In the genomic region with DNA sequence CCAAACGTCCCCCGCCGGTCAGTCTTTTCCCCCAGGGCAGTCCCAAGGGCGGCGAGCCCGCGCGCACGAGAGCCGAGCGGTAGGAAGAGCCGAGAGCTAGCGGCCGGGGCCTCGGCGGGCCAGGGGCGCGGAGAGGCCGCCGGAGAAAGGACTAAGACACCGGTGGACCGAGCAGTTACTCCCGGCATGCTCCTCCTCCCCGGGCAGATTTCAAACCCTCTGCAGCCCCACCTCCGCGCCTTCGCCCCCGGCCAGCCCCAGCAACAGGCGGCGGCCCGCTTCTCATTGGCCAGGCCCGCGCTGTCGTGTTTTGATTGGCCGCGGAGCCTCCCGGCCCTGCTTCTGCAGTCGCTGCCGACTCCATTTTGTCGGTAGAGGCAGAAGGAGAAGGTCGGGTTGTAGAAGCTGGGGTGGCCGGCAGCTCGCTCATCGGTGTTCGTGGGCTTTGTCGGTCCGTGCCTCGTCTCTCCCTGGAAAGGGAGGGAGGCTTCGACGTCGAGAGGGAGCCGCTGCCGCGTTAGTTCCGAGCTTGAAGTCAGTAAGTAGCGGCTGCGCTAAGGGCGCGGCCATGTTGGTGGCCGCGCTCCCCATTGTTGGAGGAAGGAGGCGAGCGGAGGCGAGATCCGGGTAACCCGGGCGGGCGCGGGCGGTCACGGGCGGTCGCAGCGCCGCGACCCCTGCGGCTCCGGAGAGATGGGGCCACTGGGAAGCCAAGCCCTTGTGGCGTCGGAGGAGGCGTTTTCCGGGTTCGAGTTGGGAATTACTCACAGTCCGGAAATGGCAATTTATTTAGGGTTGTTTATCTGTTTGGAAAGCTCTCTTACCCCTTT, we compare ENCODE assay signal across 1 cellular context.
TF ChIP-seq lines count a peak whose summit lies in the region.

A gene with protein sequence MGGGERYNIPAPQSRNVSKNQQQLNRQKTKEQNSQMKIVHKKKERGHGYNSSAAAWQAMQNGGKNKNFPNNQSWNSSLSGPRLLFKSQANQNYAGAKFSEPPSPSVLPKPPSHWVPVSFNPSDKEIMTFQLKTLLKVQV (plus strand): TSS at position 368 of the 830 bp plus-strand sequence. CDS start 1,630 bp downstream, outside the sequence.

TF ChIP-seq in HepG2, 621 proteins besides CTCF, POLR2A, EP300 and RAD21 (continued from another document and continues in another):
- TF ChIP-seq ZNF7 (CRISPR knock-in tag; IDR thresholded peaks at IDR 0.05) (no peak; the same call in 1 of the 2 replicates), MTERF4 (CRISPR knock-in tag; IDR thresholded peaks at IDR 0.05) (peak; percentile 60; the same call in 1 of the 2 replicates), ZNF138 (CRISPR knock-in tag; IDR thresholded peaks at IDR 0.05; ENCODE audit: low read depth) (no peak), MAF1 (CRISPR knock-in tag; IDR thresholded peaks at IDR 0.05; ENCODE audit: borderline replicate concordance) (0 out of 2 replicates have a peak, but pooled peaks have one; percentile 64), FOXO4 (CRISPR knock-in tag; conservative IDR thresholded peaks at IDR 0.05) (no peak), HDAC1 (CRISPR knock-in tag; IDR thresholded peaks at IDR 0.05) (no peak; the same call in 1 of the 2 replicates), GPBP1L1 (CRISPR knock-in tag; IDR thresholded peaks at IDR 0.05) (no peak), JDP2 (CRISPR knock-in tag; IDR thresholded peaks at IDR 0.05; ENCODE audit: borderline replicate concordance) (no peak), KDM4B (CRISPR knock-in tag; IDR thresholded peaks at IDR 0.05) (no peak), ZNF225 (CRISPR knock-in tag; IDR thresholded peaks at IDR 0.05) (0 out of 2 replicates have a peak, but pooled peaks have one; percentile 48), ZNF317 (CRISPR knock-in tag; IDR thresholded peaks at IDR 0.05) (peak; percentile 51; the same call in 1 of the 2 replicates), ZNF746 (CRISPR knock-in tag; IDR thresholded peaks at IDR 0.05) (no peak), JARID2 (CRISPR knock-in tag; IDR thresholded peaks at IDR 0.05; ENCODE audit: insufficient replicate concordance) (peak; percentile 92), ZNF275 (CRISPR knock-in tag; IDR thresholded peaks at IDR 0.05; ENCODE audit: borderline replicate concordance) (0 out of 2 replicates have a peak, but pooled peaks have one; percentile 33), WIZ (CRISPR knock-in tag; IDR thresholded peaks at IDR 0.05) (no peak), SIX1 (CRISPR knock-in tag; IDR thresholded peaks at IDR 0.05; ENCODE audit: borderline replicate concordance) (no peak), ESRRA (CRISPR knock-in tag; IDR thresholded peaks at IDR 0.05; ENCODE audit: low read depth) (no peak), ZNF83 (CRISPR knock-in tag; IDR thresholded peaks at IDR 0.05; ENCODE audit: borderline replicate concordance) (no peak; the same call in 1 of the 2 replicates), KAT7 (CRISPR knock-in tag; IDR thresholded peaks at IDR 0.05; ENCODE audit: borderline replicate concordance) (peak; percentile 94), HMG20A (CRISPR knock-in tag; IDR thresholded peaks at IDR 0.05; ENCODE audit: borderline replicate concordance) (no peak), RNF219 (CRISPR knock-in tag; IDR thresholded peaks at IDR 0.05) (no peak), GABPB1 (CRISPR knock-in tag; IDR thresholded peaks at IDR 0.05) (peak; percentile 79), RFXAP (CRISPR knock-in tag; IDR thresholded peaks at IDR 0.05; ENCODE audit: borderline replicate concordance) (peak; percentile 100), ZNF441 (CRISPR knock-in tag; IDR thresholded peaks at IDR 0.05; ENCODE audit: borderline replicate concordance) (no peak), YEATS2 (CRISPR knock-in tag; IDR thresholded peaks at IDR 0.05; ENCODE audit: borderline replicate concordance) (peak; percentile 82; the same call in 1 of the 2 replicates), FOXK1 (CRISPR knock-in tag; IDR thresholded peaks at IDR 0.05; ENCODE audit: borderline replicate concordance, low read depth) (peak; percentile 78; the same call in 1 of the 2 replicates), RERE (CRISPR knock-in tag; IDR thresholded peaks at IDR 0.05; ENCODE audit: low read depth) (no peak), NR2F6 (IDR thresholded peaks at IDR 0.05) (no peak), NR2F6 (CRISPR knock-in tag; IDR thresholded peaks at IDR 0.05) (no peak), TAF15 (IDR thresholded peaks at IDR 0.05; ENCODE audit: low read depth, low read length, poor library complexity, severe bottlenecking) (peak; percentile 89), MXI1 (IDR thresholded peaks at IDR 0.05; ENCODE audit: borderline replicate concordance, low read depth, low read length) (peak; percentile 95), SATB2 (CRISPR knock-in tag; IDR thresholded peaks at IDR 0.05) (no peak), AHR (CRISPR knock-in tag; IDR thresholded peaks at IDR 0.05) (0 out of 2 replicates have a peak, but pooled peaks have one; percentile 54), ZNF724P (CRISPR knock-in tag; IDR thresholded peaks at IDR 0.05; ENCODE audit: borderline replicate concordance) (peak; percentile 85; the same call in 1 of the 2 replicates), SSRP1 (CRISPR knock-in tag; IDR thresholded peaks at IDR 0.05) (no peak), JUNB (CRISPR knock-in tag; IDR thresholded peaks at IDR 0.05; ENCODE audit: borderline replicate concordance) (no peak; the same call in 1 of the 2 replicates), PCBP2 (optimal IDR thresholded peaks at IDR 0.05; ENCODE audit: low read depth, low read length, poor library complexity, severe bottlenecking) (no peak), ZNF616 (CRISPR knock-in tag; IDR thresholded peaks at IDR 0.05; ENCODE audit: low read depth) (no peak)
- TF ChIP-seq, protein P1, sequence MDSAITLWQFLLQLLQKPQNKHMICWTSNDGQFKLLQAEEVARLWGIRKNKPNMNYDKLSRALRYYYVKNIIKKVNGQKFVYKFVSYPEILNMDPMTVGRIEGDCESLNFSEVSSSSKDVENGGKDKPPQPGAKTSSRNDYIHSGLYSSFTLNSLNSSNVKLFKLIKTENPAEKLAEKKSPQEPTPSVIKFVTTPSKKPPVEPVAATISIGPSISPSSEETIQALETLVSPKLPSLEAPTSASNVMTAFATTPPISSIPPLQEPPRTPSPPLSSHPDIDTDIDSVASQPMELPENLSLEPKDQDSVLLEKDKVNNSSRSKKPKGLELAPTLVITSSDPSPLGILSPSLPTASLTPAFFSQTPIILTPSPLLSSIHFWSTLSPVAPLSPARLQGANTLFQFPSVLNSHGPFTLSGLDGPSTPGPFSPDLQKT (CRISPR knock-in tag; IDR thresholded peaks at IDR 0.05; ENCODE audit: borderline replicate concordance) = no peak
- TF ChIP-seq, protein P2, sequence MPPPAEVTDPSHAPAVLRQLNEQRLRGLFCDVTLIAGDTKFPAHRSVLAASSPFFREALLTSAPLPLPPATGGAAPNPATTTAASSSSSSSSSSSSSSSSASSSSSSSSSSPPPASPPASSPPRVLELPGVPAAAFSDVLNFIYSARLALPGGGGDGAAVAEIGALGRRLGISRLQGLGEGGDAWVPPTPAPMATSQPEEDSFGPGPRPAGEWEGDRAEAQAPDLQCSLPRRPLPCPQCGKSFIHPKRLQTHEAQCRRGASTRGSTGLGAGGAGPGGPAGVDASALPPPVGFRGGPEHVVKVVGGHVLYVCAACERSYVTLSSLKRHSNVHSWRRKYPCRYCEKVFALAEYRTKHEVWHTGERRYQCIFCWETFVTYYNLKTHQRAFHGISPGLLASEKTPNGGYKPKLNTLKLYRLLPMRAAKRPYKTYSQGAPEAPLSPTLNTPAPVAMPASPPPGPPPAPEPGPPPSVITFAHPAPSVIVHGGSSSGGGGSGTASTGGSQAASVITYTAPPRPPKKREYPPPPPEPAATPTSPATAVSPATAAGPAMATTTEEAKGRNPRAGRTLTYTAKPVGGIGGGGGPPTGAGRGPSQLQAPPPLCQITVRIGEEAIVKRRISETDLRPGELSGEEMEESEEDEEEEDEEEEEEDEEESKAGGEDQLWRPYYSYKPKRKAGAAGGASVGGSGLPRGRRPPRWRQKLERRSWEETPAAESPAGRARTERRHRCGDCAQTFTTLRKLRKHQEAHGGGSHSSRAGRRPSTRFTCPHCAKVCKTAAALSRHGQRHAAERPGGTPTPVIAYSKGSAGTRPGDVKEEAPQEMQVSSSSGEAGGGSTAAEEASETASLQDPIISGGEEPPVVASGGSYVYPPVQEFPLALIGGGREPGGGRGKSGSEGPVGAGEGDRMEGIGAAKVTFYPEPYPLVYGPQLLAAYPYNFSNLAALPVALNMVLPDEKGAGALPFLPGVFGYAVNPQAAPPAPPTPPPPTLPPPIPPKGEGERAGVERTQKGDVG (CRISPR knock-in tag; IDR thresholded peaks at IDR 0.05; ENCODE audit: borderline replicate concordance) = 0 out of 2 replicates have a peak, but pooled peaks have one; percentile 28
